Comparison of ENCODE assay signal across 12 cellular contexts in genomic region chrX:63746278-63746677, GRCh38. TPM values are rescaled to one million over a fixed set of nuclear protein-coding genes. Genes with fewer than 3 reads are reported as not detected.
A peak's percentile ranks its signal among the peaks of the same experiment; 100 is the strongest.
DNase-seq lines count a peak whose midpoint lies in the region; ATAC-seq, FAIRE-seq and TF ChIP-seq lines count a peak whose summit lies in the region.
"Had no signal": no experiment of that assay in that cellular context is flagged by ENCODE, and none has a peak within 500 bp of the region (broad histone marks: within the 10 kb centered on the region; RNA-seq: fewer than 3 reads in every experiment).

No MANE protein-coding gene starts in this region.

- intact Hi-C loops in thyroid gland (cut with DNase I): no loop called here

- H3K9me3 Mint-ChIP-seq in activated naive CD8-positive, alpha-beta T cell treated with anti-CD3 and anti-CD28 coated beads, Interleukin-2, amount 10 ng/mL, durations not matched to agents 7 days and 5 days: no peaks in the 10 kb centered on the region

- H3K36me3 ChIP-seq in thyroid gland: no peaks in the 10 kb centered on the region
- H3K36me3 ChIP-seq: breast epithelium had no signal

- peak overlapping the region; percentile 98 for H3K27ac Mint-ChIP-seq in activated naive CD8-positive, alpha-beta T cell treated with anti-CD3 and anti-CD28 coated beads, Interleukin-2, amount 10 ng/mL, durations not matched to agents 7 days and 5 days

- WGBS in thyroid gland, 2 donors: 87 to 100% methylated on average over 1 of the region's 1 CpG

- TF ChIP-seq CTCF in thyroid gland (IDR thresholded peaks at IDR 0.05): no peak

- FAIRE-seq in GM12891 (lab: Jason Lieb, UNC): peak; percentile 59

- peaks cover 6 to 10% of the 10 kb centered on the region in 2 donors for H3K4me1 ChIP-seq in thyroid gland
- H3K4me1 ChIP-seq: breast epithelium, testis had no signal

- H3K27me3 ChIP-seq in thyroid gland: no peaks in the 10 kb centered on the region
- H3K27me3 ChIP-seq: hepatocyte, testis had no signal

- H3K27ac ChIP-seq in thyroid gland: no peak overlapping the region
- H3K27ac ChIP-seq: breast epithelium, hepatocyte, testis had no signal

- TF ChIP-seq POLR2A in GM12891 (IDR thresholded peaks at IDR 0.05; ENCODE audit: low read depth, low read length) (no peak), thyroid gland (IDR thresholded peaks at IDR 0.05) (no peak)

- H3K27me3 Mint-ChIP-seq in activated naive CD8-positive, alpha-beta T cell treated with anti-CD3 and anti-CD28 coated beads, Interleukin-2, amount 10 ng/mL, durations not matched to agents 7 days and 5 days: no peaks in the 10 kb centered on the region

- DNase-seq in GM12891 (ENCODE audit: insufficient read length, low spot score): no peak
- DNase-seq in activated naive CD8-positive, alpha-beta T cell treated with anti-CD3 and anti-CD28 coated beads, Interleukin-2, amount 10 ng/mL, durations not matched to agents 7 days and 5 days: no peak
- DNase-seq in thyroid gland: no peak
- DNase-seq in NCI-H1436 treated with DMSO at 0.1 percent for 48 hours (lab: John Stamatoyannopoulos, UW): no peak
- no peak for DNase-seq in cortex of kidney (lab: John Stamatoyannopoulos, UW)
- no peak for DNase-seq in SW 1271 (lab: John Stamatoyannopoulos, UW)
- DNase-seq: DMS79, testis had no signal

- peak; percentile 80 for ATAC-seq in GM19395 (IDR thresholded peaks at IDR 0.05; ENCODE audit: unreplicated experiment)
- peak; percentile 77 for ATAC-seq in HG03103 (IDR thresholded peaks at IDR 0.05; ENCODE audit: low read depth, unreplicated experiment)
- peak; percentile 95 for ATAC-seq in activated naive CD8-positive, alpha-beta T cell treated with anti-CD3 and anti-CD28 coated beads, Interleukin-2, amount 10 ng/mL, durations not matched to agents 7 days and 5 days (ENCODE audit: low read depth)

- peaks cover 15% of the 10 kb centered on the region for H3K36me3 Mint-ChIP-seq in activated naive CD8-positive, alpha-beta T cell treated with anti-CD3 and anti-CD28 coated beads, Interleukin-2, amount 10 ng/mL, durations not matched to agents 7 days and 5 days

- H3K4me3 Mint-ChIP-seq in activated naive CD8-positive, alpha-beta T cell treated with anti-CD3 and anti-CD28 coated beads, Interleukin-2, amount 10 ng/mL, durations not matched to agents 7 days and 5 days: peak overlapping the region; percentile 74

- H3K4me1 Mint-ChIP-seq in activated naive CD8-positive, alpha-beta T cell treated with anti-CD3 and anti-CD28 coated beads, Interleukin-2, amount 10 ng/mL, durations not matched to agents 7 days and 5 days: peaks cover 65% of the 10 kb centered on the region

- H3K9me3 ChIP-seq in thyroid gland: no peaks in the 10 kb centered on the region
- H3K9me3 ChIP-seq: breast epithelium, testis had no signal

- no peak overlapping the region for H3K4me3 ChIP-seq in thyroid gland (replicated peaks in 1 of 3)
- H3K4me3 ChIP-seq: breast epithelium, hepatocyte, testis had no signal

- POLR2A ChIA-PET in activated naive CD8-positive, alpha-beta T cell treated with anti-CD3 and anti-CD28 coated beads, Interleukin-2, amount 10 ng/mL, durations not matched to agents 7 days and 5 days (lab: Charles Lee): interaction anchor here (4.3 kb wide), 1 partner anchor 8 kb away, joined by 57 read pairs; a partner anchor contains a TSS

TF ChIP-seq in GM12891, 5 proteins besides CTCF, POLR2A, EP300 and RAD21:
- no peak for TF ChIP-seq TAF1 (IDR thresholded peaks at IDR 0.05; ENCODE audit: low read depth, low read length)
- no peak for TF ChIP-seq PAX5 (IDR thresholded peaks at IDR 0.05; ENCODE audit: insufficient read depth, low read length, severe bottlenecking)
- no peak for TF ChIP-seq POLR2AphosphoS5 (IDR thresholded peaks at IDR 0.05; ENCODE audit: low read depth, low read length)
- no peak for TF ChIP-seq SPI1 (IDR thresholded peaks at IDR 0.05; ENCODE audit: low read depth, low read length)
- TF ChIP-seq POU2F2 (IDR thresholded peaks at IDR 0.05; ENCODE audit: low read depth, low read length): no peak

RNA-seq across cellular contexts. Expression of gene ARHGEF9, which starts 38.7 kb away (rescaled TPM):
- 10.0 TPM for polyA plus RNA-seq in GM12891 (2012; ENCODE audit: low read depth, missing spikeins)
- 10 to 100 TPM; 32.3 to 34.2 TPM for total RNA-seq in activated naive CD8-positive, alpha-beta T cell treated with anti-CD3 and anti-CD28 coated beads, Interleukin-2, amount 10 ng/mL, durations not matched to agents 7 days and 5 days
- 10 to 100 TPM; 20.2 to 27.0 (median 25.0) TPM for total RNA-seq in thyroid gland
